17 cellular contexts compared by ENCODE assay signal in the genomic region with DNA sequence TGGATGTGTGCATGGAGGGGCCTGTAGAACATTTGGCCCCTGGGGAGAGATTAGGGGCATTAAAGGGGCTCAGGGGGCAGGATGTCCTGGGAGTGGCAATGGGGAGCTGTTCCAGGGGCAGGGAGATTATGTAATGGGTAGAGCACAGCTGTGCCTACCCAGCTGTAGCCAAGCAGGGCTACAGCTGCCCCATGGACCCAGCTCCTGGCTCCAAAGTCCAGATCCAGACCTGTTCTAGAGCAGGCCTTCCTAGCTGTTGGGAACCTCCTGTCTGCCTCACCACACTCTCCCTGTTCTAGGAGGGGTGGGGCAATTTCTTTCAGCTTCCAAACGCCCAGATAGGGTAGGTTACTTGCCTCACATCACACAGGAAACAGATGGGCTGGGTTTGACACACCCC. TPM values are rescaled to one million over a fixed set of nuclear protein-coding genes. Genes with fewer than 3 reads are reported as not detected.
DNase-seq lines count a peak whose midpoint lies in the region; ATAC-seq and TF ChIP-seq lines count a peak whose summit lies in the region.
"Had no signal": no experiment of that assay in that cellular context is flagged by ENCODE, and none has a peak within 500 bp of the region (broad histone marks: within the 10 kb centered on the region; RNA-seq: fewer than 3 reads in every experiment).

No MANE protein-coding gene starts in this region.

- H3K27ac ChIP-seq in mammary epithelial cell (ENCODE audit: insufficient read depth, low read depth, low read length) (no peak overlapping the region), liver (ENCODE audit: low read depth in 1 of 2, low read length in 2 of 2) (no peak overlapping the region), transverse colon (peak overlapping the region in 3 of 4 donors; percentile 55 to 94 (median 92))
- H3K27ac ChIP-seq: neural progenitor cell, testis had no signal

- peaks cover 26% of the 10 kb centered on the region for H3K36me3 Mint-ChIP-seq in MCF 10A (ENCODE audit: insufficient read depth, unreplicated experiment)
- H3K36me3 Mint-ChIP-seq in WTC11: peaks cover 7% of the 10 kb centered on the region

- H3K9me3 ChIP-seq in mammary epithelial cell (replicated peaks; ENCODE audit: insufficient read depth, low read length) (no peaks in the 10 kb centered on the region), liver (ENCODE audit: control insufficient read depth in 4 of 4, low read length in 3 of 4) (no peaks in the 10 kb centered on the region), transverse colon (no peaks in the 10 kb centered on the region)
- H3K9me3 ChIP-seq: testis had no signal

- H3K4me1 Mint-ChIP-seq in MCF 10A (ENCODE audit: insufficient read depth, unreplicated experiment) (peaks cover 11% of the 10 kb centered on the region), WTC11 (peaks cover 27% of the 10 kb centered on the region)

- H3K27me3 ChIP-seq in mammary epithelial cell (ENCODE audit: insufficient read depth, low read length) (no peaks in the 10 kb centered on the region), liver (ENCODE audit: control insufficient read depth in 4 of 4, insufficient read depth in 4 of 4, low read length in 3 of 4) (no peaks in the 10 kb centered on the region), transverse colon (no peaks in the 10 kb centered on the region)
- H3K27me3 ChIP-seq: testis had no signal

- peaks cover 25% of the 10 kb centered on the region for H3K4me1 ChIP-seq in mammary epithelial cell (ENCODE audit: insufficient read depth, low read length)
- peaks cover 3 to 21% (median 8%) of the 10 kb centered on the region in 4 donors for H3K4me1 ChIP-seq in liver (ENCODE audit: control insufficient read depth in 4 of 4, insufficient read depth in 4 of 4, low read length in 3 of 4)
- peaks cover 18 to 90% (median 51%) of the 10 kb centered on the region in 4 donors for H3K4me1 ChIP-seq in transverse colon

- H3K4me3 ChIP-seq in mammary epithelial cell (replicated peaks in 1 of 3; ENCODE audit: insufficient read depth in 1 of 3, low read depth in 2 of 3, low read length in 3 of 3) (no peak overlapping the region), liver (ENCODE audit: low read depth in 1 of 3, low read length in 3 of 3) (no peak overlapping the region), transverse colon (no peak overlapping the region)
- H3K4me3 ChIP-seq: lung, neural progenitor cell, testis had no signal

- TF ChIP-seq CTCF in MCF 10A (IDR thresholded peaks at IDR 0.05; ENCODE audit: unreplicated experiment) (no peak), mammary epithelial cell (conservative IDR thresholded peaks at IDR 0.05 in 1 of 2, IDR thresholded peaks at IDR 0.05 in 1 of 2; ENCODE audit: extremely low read depth in 1 of 2, insufficient read depth in 1 of 2, low read depth in 1 of 2, low read length in 2 of 2) (no peak), WTC11 (IDR thresholded peaks at IDR 0.05) (no peak), liver (IDR thresholded peaks at IDR 0.05; ENCODE audit: low read depth, low read length, missing input control) (no peak), transverse colon (IDR thresholded peaks at IDR 0.05) (no peak)

- H3K4me3 Mint-ChIP-seq in MCF 10A (ENCODE audit: unreplicated experiment): no peak overlapping the region
- no peak overlapping the region for H3K4me3 Mint-ChIP-seq in WTC11
- H3K4me3 Mint-ChIP-seq: neural progenitor cell had no signal

- peak in 1 of 2 donors; percentile 38 for TF ChIP-seq RAD21 in liver (IDR thresholded peaks at IDR 0.05)

- H3K9ac ChIP-seq in mammary epithelial cell (ENCODE audit: insufficient read depth, low read length) (no peak overlapping the region), liver (ENCODE audit: low read depth in 1 of 2, low read length in 2 of 2) (no peak overlapping the region)
- H3K9ac ChIP-seq: neural progenitor cell had no signal

- CTCF ChIA-PET in MCF 10A (lab: Yijun Ruan, JAX) (interaction anchor here (0.6 to 0.8 kb wide), 2 partner anchors 11 to 35 kb away, joined by 3 read pairs; no protein-coding TSS in a partner anchor), mammary epithelial cell (lab: Charles Lee; ENCODE audit: low non-redundant PET) (interaction anchor here (0.5 kb wide), 1 partner anchor 52 kb away, joined by 8 read pairs; no protein-coding TSS in a partner anchor), WTC11 (lab: Charles Lee) (interaction anchor here (0.7 to 1.6 kb wide), 3 partner anchors 35 to 271 kb away, joined by 3 to 5 read pairs (median 3); no protein-coding TSS in a partner anchor)

- H3K9me3 Mint-ChIP-seq in MCF 10A (ENCODE audit: unreplicated experiment): no peaks in the 10 kb centered on the region
- no peaks in the 10 kb centered on the region for H3K9me3 Mint-ChIP-seq in WTC11
- H3K9me3 Mint-ChIP-seq: neural progenitor cell had no signal

- H3K27ac Mint-ChIP-seq in MCF 10A (ENCODE audit: low read depth, unreplicated experiment) (peak overlapping the region; percentile 80), WTC11 (peak overlapping the region; percentile 29)
- H3K27ac Mint-ChIP-seq: neural progenitor cell had no signal

- in situ Hi-C loops in mammary epithelial cell (cut with MboI; ENCODE audit: low sequenced_read_pairs in 2 of 2) (no loop called here), transverse colon (cut with MboI; ENCODE audit: low pct_ligation_motif_present in 1 of 4, low pct_unique_long_range_greater_than_20kb in 1 of 4, low sequenced_read_pairs in 3 of 4) (no loop called here)

- H4K20me1 ChIP-seq in mammary epithelial cell (ENCODE audit: insufficient read depth, low read length): no peaks in the 10 kb centered on the region

- DNase-seq in MCF 10A (ENCODE audit: unreplicated experiment): no peak
- DNase-seq in mammary epithelial cell: no peak
- DNase-seq in WTC11 (ENCODE audit: low spot score): no peak
- DNase-seq in transverse colon: peak; percentile 65
- DNase-seq in activated T-cell treated with anti-CD3 and anti-CD28 coated beads, Interleukin-2, amount 50 U/mL, for 48 hours: no peak
- DNase-seq in Kasumi-1 (lab: John Stamatoyannopoulos, UW): no peak
- DNase-seq: activated effector memory CD4-positive, alpha-beta T cell treated with anti-CD3 and anti-CD28 coated beads, Interleukin-2, amount 50 U/mL, for 16 hours; aorta; GOT3; NCI-H2029; OCI-M1; testis had no signal

- no peak for TF ChIP-seq POLR2A in transverse colon (IDR thresholded peaks at IDR 0.05)

- ATAC-seq in WTC11 (no peak), HG02973 (IDR thresholded peaks at IDR 0.05; ENCODE audit: unreplicated experiment) (no peak)
- ATAC-seq: sciatic nerve had no signal

- peaks cover 97% of the 10 kb centered on the region for H3K79me2 ChIP-seq in mammary epithelial cell (ENCODE audit: insufficient read depth, low read length)

- no peak for TF ChIP-seq EP300 in transverse colon (IDR thresholded peaks at IDR 0.05; ENCODE audit: low read depth)

- POLR2A ChIA-PET in MCF 10A (lab: Yijun Ruan, JAX): interaction anchor here (0.8 to 1.6 kb wide), 2 partner anchors 34 to 84 kb away, joined by 3 to 8 read pairs; no protein-coding TSS in a partner anchor
- POLR2A ChIA-PET in WTC11 (lab: Charles Lee): interaction anchor here (0.6 to 0.7 kb wide), 2 partner anchors 18 to 277 kb away, joined by 4 to 6 read pairs; no protein-coding TSS in a partner anchor

- H3K27me3 Mint-ChIP-seq in MCF 10A (ENCODE audit: insufficient read depth, unreplicated experiment): no peaks in the 10 kb centered on the region
- H3K27me3 Mint-ChIP-seq in WTC11 (ENCODE audit: low read depth): no peaks in the 10 kb centered on the region

- dilution Hi-C loops in mammary epithelial cell (cut with HindIII; ENCODE audit: low sequenced_read_pairs): loop anchor here (5.0 kb wide), 4 partner anchors 38 to 107 kb away; no protein-coding TSS in a partner anchor

- intact Hi-C loops in MCF 10A (cut with micrococcal nuclease): no loop called here
- intact Hi-C loops in mammary epithelial cell (cut with micrococcal nuclease): no loop called here
- intact Hi-C loops in transverse colon (cut with DNase I; ENCODE audit: low total_unique reads): no loop called here

- no peak overlapping the region for H2AFZ ChIP-seq in mammary epithelial cell (ENCODE audit: low read depth, low read length)
- H2AFZ ChIP-seq: neural progenitor cell had no signal

- no peak overlapping the region for H3K4me2 ChIP-seq in mammary epithelial cell (ENCODE audit: insufficient read depth, low read depth, low read length)
- H3K4me2 ChIP-seq: neural progenitor cell had no signal

- BruUV-seq in MCF 10A (replicated peaks; lab: Mats Ljungman, UMichigan) (no TSS peak), mammary epithelial cell (replicated peaks; lab: Mats Ljungman, UMichigan) (no TSS peak)

- H3K36me3 ChIP-seq in mammary epithelial cell (ENCODE audit: insufficient read depth, low read length): peaks cover 24% of the 10 kb centered on the region
- H3K36me3 ChIP-seq in liver (ENCODE audit: control insufficient read depth in 4 of 4, insufficient read depth in 3 of 4, low read depth in 1 of 4, low read length in 3 of 4): no peaks in the 10 kb centered on the region
- no peaks in the 10 kb centered on the region for H3K36me3 ChIP-seq in transverse colon
- H3K36me3 ChIP-seq: neural progenitor cell had no signal

- 40% methylated on average over 1 of the region's 1 CpG for WGBS in mammary epithelial cell (ENCODE audit: low coverage, missing lambda C conversion rate)
- WGBS in liver: 33% methylated on average over 1 of the region's 1 CpG
- 20% methylated on average over 1 of the region's 1 CpG; no CpG with 5 or more reads in 1 of the 2 donors for WGBS in transverse colon (ENCODE audit: low coverage in 1 of 2), 2 donors

TF ChIP-seq in WTC11, 78 proteins besides CTCF, POLR2A, EP300 and RAD21 (continues in another document):
- TF ChIP-seq PRRX2 (CRISPR knock-in tag; IDR thresholded peaks at IDR 0.05): no peak
- TF ChIP-seq, protein P1, sequence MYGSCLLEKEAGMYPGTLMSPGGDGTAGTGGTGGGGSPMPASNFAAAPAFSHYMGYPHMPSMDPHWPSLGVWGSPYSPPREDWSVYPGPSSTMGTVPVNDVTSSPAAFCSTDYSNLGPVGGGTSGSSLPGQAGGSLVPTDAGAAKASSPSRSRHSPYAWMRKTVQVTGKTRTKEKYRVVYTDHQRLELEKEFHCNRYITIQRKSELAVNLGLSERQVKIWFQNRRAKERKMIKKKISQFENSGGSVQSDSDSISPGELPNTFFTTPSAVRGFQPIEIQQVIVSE (CRISPR knock-in tag; IDR thresholded peaks at IDR 0.05; ENCODE audit: borderline replicate concordance): no peak

TF ChIP-seq in liver, 16 proteins besides CTCF, POLR2A, EP300 and RAD21 (continues in another document):
- TF ChIP-seq HNF4G (IDR thresholded peaks at IDR 0.05) (peak; percentile 94), FOXA1 (IDR thresholded peaks at IDR 0.05) (no peak), FOXA2 (IDR thresholded peaks at IDR 0.05) (no peak), GABPA (IDR thresholded peaks at IDR 0.05 in 1 of 2, conservative IDR thresholded peaks at IDR 0.05 in 1 of 2) (no peak), SP1 (IDR thresholded peaks at IDR 0.05) (peak; percentile 99), RXRA (IDR thresholded peaks at IDR 0.05) (peak; percentile 58 to 73), HNF4A (conservative IDR thresholded peaks at IDR 0.05) (peak; percentile 98 to 100)

RNA-seq across cellular contexts. Expression of a gene that starts 5.6 kb away (rescaled TPM):
- 43.9 and 50.9 TPM in 2 replicates for total RNA-seq in MCF 10A (2022)
- 100 to 1,000 TPM; 107 to 142 TPM for total RNA-seq in mammary epithelial cell
- polyA plus RNA-seq in mammary epithelial cell: 103 TPM
- 229 TPM for polyA minus RNA-seq in mammary epithelial cell
- 55.6 to 65.5 TPM (median 57.7 TPM) in 3 replicates for total RNA-seq in WTC11 (2021)
- total RNA-seq in liver: 10 to 100 TPM in 1 of 2 donors, 1 to 10 TPM in 1; 9.7 to 26.8 TPM
- 1 to 10 TPM; 4.0 to 5.1 TPM for polyA plus RNA-seq in liver
- total RNA-seq in transverse colon: 100 to 1,000 TPM; 153 to 202 (median 174) TPM

Comparison
In these comparisons a context has a peak if more than half of its experiments do, and no peak if none do; other contexts are left out.
1. H3K27ac ChIP-seq: peak in transverse colon (3 of 4); none in mammary epithelial cell (single experiment) and liver (0 of 2).